9 cellular contexts compared by ENCODE assay signal in the genomic region with DNA sequence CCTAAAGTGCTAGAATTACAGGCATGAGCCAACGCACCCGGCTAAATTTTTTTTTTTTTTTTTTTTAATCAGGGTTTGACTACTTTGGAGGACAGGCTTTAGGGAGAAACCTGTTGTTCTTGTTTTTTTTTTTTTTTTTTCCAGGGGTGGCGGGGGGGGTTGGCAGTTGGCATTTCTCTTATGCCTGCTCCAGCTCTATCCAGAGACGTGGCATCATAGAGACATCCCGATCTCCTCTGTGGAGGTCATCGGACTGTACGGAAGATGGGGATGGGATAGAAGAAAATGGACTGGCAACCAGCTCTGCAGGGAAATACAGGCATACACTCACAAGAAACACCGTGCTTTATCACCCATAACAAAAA.
A peak's percentile ranks its signal among the peaks of the same experiment; 100 is the strongest.
DNase-seq lines count a peak whose midpoint lies in the region; ATAC-seq lines count a peak whose summit lies in the region.
"Had no signal": no experiment of that assay in that cellular context is flagged by ENCODE, and none has a peak within 500 bp of the region (broad histone marks: within the 10 kb centered on the region; RNA-seq: fewer than 3 reads in every experiment).

No MANE protein-coding gene starts in this region.

- intact Hi-C loops in activated CD4-positive, alpha-beta T cell treated with anti-CD3 and anti-CD28 coated beads, Interleukin-2, amount 10 ng/mL, durations not matched to agents 24 days and 14 days (cut with micrococcal nuclease): no loop called here

- peak overlapping the region in 1 of 2 donors; percentile 55 for H3K9ac ChIP-seq in stomach smooth muscle (ENCODE audit: low read length in 2 of 2)

- peaks cover 20% of the 10 kb centered on the region for H3K4me1 ChIP-seq in stomach smooth muscle (ENCODE audit: control insufficient read depth, insufficient read depth, low read length)

- no peaks in the 10 kb centered on the region for H3K36me3 ChIP-seq in stomach smooth muscle (ENCODE audit: control insufficient read depth in 2 of 2, insufficient read depth in 2 of 2, low read length in 2 of 2)

- DNase-seq in activated CD4-positive, alpha-beta T cell treated with anti-CD3 and anti-CD28 coated beads, Interleukin-2, amount 10 ng/mL, durations not matched to agents 24 days and 14 days: no peak
- DNase-seq in activated CD4-positive, alpha-beta T cell treated with anti-CD3 and anti-CD28 coated beads for 4 hours: no peak
- DNase-seq in left lobe of liver (ENCODE audit: low spot score) (no peak), OCI-M2 (lab: John Stamatoyannopoulos, UW; ENCODE audit: unreplicated experiment) (no peak), SK-N-DZ (ENCODE audit: low spot score) (no peak)
- DNase-seq: NCI-H146 had no signal

- H3K27ac ChIP-seq in angular gyrus (ENCODE audit: low read depth, low read length) (peak overlapping the region; percentile 86), stomach smooth muscle (ENCODE audit: low read length) (peak overlapping the region; percentile 74)

- no peaks in the 10 kb centered on the region for H3K27me3 ChIP-seq in stomach smooth muscle (ENCODE audit: control insufficient read depth in 1 of 2, insufficient read depth in 2 of 2, low read length in 2 of 2)

- no peak overlapping the region for H3K27ac Mint-ChIP-seq in activated CD4-positive, alpha-beta T cell treated with anti-CD3 and anti-CD28 coated beads, Interleukin-2, amount 10 ng/mL, durations not matched to agents 24 days and 14 days

- ATAC-seq in left lobe of liver (peak; percentile 41), GM19397 (IDR thresholded peaks at IDR 0.05; ENCODE audit: unreplicated experiment) (no peak)

- H3K4me3 Mint-ChIP-seq in activated CD4-positive, alpha-beta T cell treated with anti-CD3 and anti-CD28 coated beads, Interleukin-2, amount 10 ng/mL, durations not matched to agents 24 days and 14 days: peak overlapping the region; percentile 63

- peaks cover 5% of the 10 kb centered on the region for H3K9me3 Mint-ChIP-seq in activated CD4-positive, alpha-beta T cell treated with anti-CD3 and anti-CD28 coated beads, Interleukin-2, amount 10 ng/mL, durations not matched to agents 24 days and 14 days

- H3K4me1 Mint-ChIP-seq in activated CD4-positive, alpha-beta T cell treated with anti-CD3 and anti-CD28 coated beads, Interleukin-2, amount 10 ng/mL, durations not matched to agents 24 days and 14 days: peaks cover 15% of the 10 kb centered on the region

- H3K27me3 Mint-ChIP-seq in activated CD4-positive, alpha-beta T cell treated with anti-CD3 and anti-CD28 coated beads, Interleukin-2, amount 10 ng/mL, durations not matched to agents 24 days and 14 days: peaks cover 11% of the 10 kb centered on the region

- H3K9me3 ChIP-seq in stomach smooth muscle (ENCODE audit: control insufficient read depth in 2 of 2, low read length in 2 of 2): no peaks in the 10 kb centered on the region

- no peaks in the 10 kb centered on the region for H3K36me3 Mint-ChIP-seq in activated CD4-positive, alpha-beta T cell treated with anti-CD3 and anti-CD28 coated beads, Interleukin-2, amount 10 ng/mL, durations not matched to agents 24 days and 14 days (ENCODE audit: low read depth)

- H3K4me3 ChIP-seq in stomach smooth muscle (ENCODE audit: low read length in 2 of 2): peak overlapping the region; percentile 56 to 74
